In genomic region chr11:45884596-45885185, GRCh38 we compare ENCODE assay signal across 2 cellular contexts.
TF ChIP-seq lines count a peak whose summit lies in the region.

No MANE protein-coding gene starts in this region.

TF ChIP-seq in H1, 55 proteins besides CTCF, POLR2A, EP300 and RAD21:
- no peak for TF ChIP-seq CREB1 (IDR thresholded peaks at IDR 0.05)

TF ChIP-seq in GM12891, 5 proteins besides CTCF, POLR2A, EP300 and RAD21:
- TF ChIP-seq POLR2AphosphoS5 (IDR thresholded peaks at IDR 0.05; ENCODE audit: low read depth, low read length): no peak
- TF ChIP-seq SPI1 (IDR thresholded peaks at IDR 0.05; ENCODE audit: low read depth, low read length): no peak
- TF ChIP-seq POU2F2 (IDR thresholded peaks at IDR 0.05; ENCODE audit: low read depth, low read length): no peak
- no peak for TF ChIP-seq TAF1 (IDR thresholded peaks at IDR 0.05; ENCODE audit: low read depth, low read length)
- no peak for TF ChIP-seq PAX5 (IDR thresholded peaks at IDR 0.05; ENCODE audit: insufficient read depth, low read length, severe bottlenecking)
TF ChIP-seq in GM12891: peak in this region for 0.
